ENCODE assay signal across 21 cellular contexts in genomic region chr17:18910881-18911280, GRCh38. TPM values are rescaled to one million over a fixed set of nuclear protein-coding genes. Genes with fewer than 3 reads are reported as not detected.
"Had no signal": no experiment of that assay in that cellular context is flagged by ENCODE, and none has a peak within 500 bp of the region (broad histone marks: within the 10 kb centered on the region; RNA-seq: fewer than 3 reads in every experiment).

No MANE protein-coding gene starts in this region.

- H3K27me3 ChIP-seq: gastroesophageal sphincter, suprapubic skin, thyroid gland, upper lobe of left lung, uterus had no signal

- H3K4me1 ChIP-seq: gastroesophageal sphincter, suprapubic skin, thyroid gland, upper lobe of left lung, uterus had no signal

- H3K36me3 ChIP-seq: uterus had no signal

- H3K4me3 Mint-ChIP-seq: dendritic cell treated with granulocyte-macrophage colony-stimulating factor and Interleukin-4, amounts not matched to agents 40 ng/mL and 50 ng/mL, for 4 days; immature natural killer cell; naive thymus-derived CD4-positive, alpha-beta T cell had no signal

- H3K27ac Mint-ChIP-seq: dendritic cell treated with granulocyte-macrophage colony-stimulating factor and Interleukin-4, amounts not matched to agents 40 ng/mL and 50 ng/mL, for 4 days; immature natural killer cell; naive thymus-derived CD4-positive, alpha-beta T cell had no signal

- FAIRE-seq: colon, kidney, small intestine had no signal

- DNase-seq: cerebellar nuclear complex; glutamatergic neuron; immature natural killer cell; kidney; left cardiac atrium; left ventricle myocardium superior; mesenchymal stem cell; naive thymus-derived CD4-positive, alpha-beta T cell; right cardiac atrium; small intestine; stimulated activated CD4-positive, alpha-beta T cell treated with anti-CD3 and anti-CD28 coated beads, Interleukin-2, amount 100 ng/mL, for 48 hours; stimulated activated naive CD4-positive, alpha-beta T cell treated with Interleukin-2 at 50 U/mL for 16 hours; thyroid gland; upper lobe of left lung; uterus had no signal

- H3K9me3 Mint-ChIP-seq: dendritic cell treated with granulocyte-macrophage colony-stimulating factor and Interleukin-4, amounts not matched to agents 40 ng/mL and 50 ng/mL, for 4 days; immature natural killer cell; naive thymus-derived CD4-positive, alpha-beta T cell had no signal

- H3K9me3 ChIP-seq: gastroesophageal sphincter, suprapubic skin, thyroid gland, upper lobe of left lung, uterus had no signal

- H3K4me3 ChIP-seq: gastroesophageal sphincter, lung, suprapubic skin, thyroid gland, upper lobe of left lung, uterus had no signal

- H3K27me3 Mint-ChIP-seq: dendritic cell treated with granulocyte-macrophage colony-stimulating factor and Interleukin-4, amounts not matched to agents 40 ng/mL and 50 ng/mL, for 4 days; naive thymus-derived CD4-positive, alpha-beta T cell had no signal

RNA-seq across cellular contexts. Expression of gene SLC5A10, which starts 41.1 kb away (rescaled TPM):
- polyA plus RNA-seq: immature natural killer cell, neural cell had no signal
